23 cellular contexts compared by ENCODE assay signal in genomic region chr9:120536094-120536493, GRCh38.
"Had no signal": no experiment of that assay in that cellular context is flagged by ENCODE, and none has a peak within 500 bp of the region (broad histone marks: within the 10 kb centered on the region; RNA-seq: fewer than 3 reads in every experiment).

No MANE protein-coding gene starts in this region.

- H3K27ac ChIP-seq: coronary artery, epithelial cell of prostate, esophagus squamous epithelium, gastrocnemius medialis, heart right ventricle, left lung, lower lobe of right lung had no signal

- H3K9me3 ChIP-seq: esophagus squamous epithelium, gastrocnemius medialis, heart right ventricle, left lung, lower lobe of right lung had no signal

- ATAC-seq: effector memory CD8-positive, alpha-beta T cell; esophagus mucosa; gastrocnemius medialis; heart right ventricle; left cardiac atrium; left lung; left ventricle myocardium superior; lower lobe of right lung; naive thymus-derived CD4-positive, alpha-beta T cell had no signal

- DNase-seq: dermis blood vessel endothelial cell; effector CD8-positive, alpha-beta T cell; effector memory CD8-positive, alpha-beta T cell; endodermal cell; esophagus squamous epithelium; foreskin fibroblast; foreskin melanocyte; gastrocnemius medialis; glutamatergic neuron; head of caudate nucleus; heart right ventricle; hippocampal formation; left cardiac atrium; left lung; left ventricle myocardium superior; lower lobe of right lung; mesendoderm; midbrain; naive thymus-derived CD4-positive, alpha-beta T cell had no signal

- H3K27ac Mint-ChIP-seq: memory B cell; naive thymus-derived CD4-positive, alpha-beta T cell had no signal

- H3K4me3 Mint-ChIP-seq: effector memory CD8-positive, alpha-beta T cell; endodermal cell; memory B cell; naive thymus-derived CD4-positive, alpha-beta T cell had no signal

- H3K27me3 Mint-ChIP-seq: effector memory CD8-positive, alpha-beta T cell; memory B cell; naive thymus-derived CD4-positive, alpha-beta T cell had no signal

- H3K4me1 ChIP-seq: lower lobe of right lung had no signal

- H3K9me3 Mint-ChIP-seq: effector memory CD8-positive, alpha-beta T cell; endodermal cell had no signal

- H3K4me3 ChIP-seq: coronary artery, esophagus squamous epithelium, gastrocnemius medialis, heart right ventricle, left lung, lower lobe of right lung had no signal

- H3K4me1 Mint-ChIP-seq: memory B cell had no signal

- H3K27me3 ChIP-seq: esophagus squamous epithelium, gastrocnemius medialis, heart right ventricle, left lung had no signal
